21 cellular contexts compared by ENCODE assay signal in genomic region chr12:80967565-80967964, GRCh38. TPM values are rescaled to one million over a fixed set of nuclear protein-coding genes. Genes with fewer than 3 reads are reported as not detected.
"Had no signal": no experiment of that assay in that cellular context is flagged by ENCODE, and none has a peak within 500 bp of the region (broad histone marks: within the 10 kb centered on the region; RNA-seq: fewer than 3 reads in every experiment).

No MANE protein-coding gene starts in this region.

- FAIRE-seq: colon, endothelial cell of umbilical vein, islet of Langerhans, keratinocyte had no signal

- H3K36me3 ChIP-seq: esophagus muscularis mucosa, gastroesophageal sphincter, heart left ventricle, left lung, lower lobe of right lung had no signal

- H3K4me3 ChIP-seq: coronary artery, dorsolateral prefrontal cortex, esophagus muscularis mucosa, gastroesophageal sphincter, heart left ventricle, left lung, lower lobe of right lung, mucosa of descending colon had no signal

- H3K4me1 ChIP-seq: esophagus muscularis mucosa, foreskin keratinocyte, gastroesophageal sphincter, heart left ventricle, left lung, lower lobe of right lung had no signal

- H3K27me3 ChIP-seq: dorsolateral prefrontal cortex, esophagus muscularis mucosa, foreskin keratinocyte, gastroesophageal sphincter, heart left ventricle, left lung had no signal

- ATAC-seq: foreskin keratinocyte, gastroesophageal sphincter, heart left ventricle, left cardiac atrium, left lung, left ventricle myocardium superior, lower lobe of right lung, mucosa of descending colon had no signal

- H3K27ac ChIP-seq: coronary artery, dorsolateral prefrontal cortex, esophagus muscularis mucosa, foreskin keratinocyte, gastroesophageal sphincter, heart left ventricle, left lung, lower lobe of right lung had no signal

- H3K9me3 ChIP-seq: esophagus muscularis mucosa, gastroesophageal sphincter, heart left ventricle, left lung, lower lobe of right lung, mucosa of descending colon had no signal

- DNase-seq: dermis blood vessel endothelial cell; dorsolateral prefrontal cortex; effector CD4-positive, alpha-beta T cell; effector memory CD4-positive, alpha-beta T cell; foreskin keratinocyte; heart left ventricle; hippocampal formation; left cardiac atrium; left lung; left ventricle myocardium superior; lower lobe of right lung; mesenchymal stem cell; mucosa of descending colon; naive B cell had no signal

RNA-seq across cellular contexts. Expression of gene LIN7A, which starts 29.8 kb away (rescaled TPM):
- total RNA-seq: foreskin keratinocyte had no signal
- polyA plus RNA-seq: foreskin keratinocyte, keratinocyte had no signal
